8 cellular contexts compared by ENCODE assay signal in genomic region chrX:46791927-46792825, GRCh38. TPM values are rescaled to one million over a fixed set of nuclear protein-coding genes. Genes with fewer than 3 reads are reported as not detected.
DNase-seq lines count a peak whose midpoint lies in the region; FAIRE-seq and TF ChIP-seq lines count a peak whose summit lies in the region.

No MANE protein-coding gene starts in this region.

- no peak for FAIRE-seq in D721Med (lab: Jason Lieb, UNC)

- H3K9me3 Mint-ChIP-seq in dendritic cell treated with granulocyte-macrophage colony-stimulating factor and Interleukin-4, amounts not matched to agents 40 ng/mL and 50 ng/mL, for 4 days: no peaks in the 10 kb centered on the region

- H3K4me3 ChIP-seq in HFF-Myc (replicated peaks; ENCODE audit: low read depth, low read length): no peak overlapping the region

- peak overlapping the region; percentile 80 for H3K27ac Mint-ChIP-seq in dendritic cell treated with granulocyte-macrophage colony-stimulating factor and Interleukin-4, amounts not matched to agents 40 ng/mL and 50 ng/mL, for 4 days

- H3K27me3 Mint-ChIP-seq in dendritic cell treated with granulocyte-macrophage colony-stimulating factor and Interleukin-4, amounts not matched to agents 40 ng/mL and 50 ng/mL, for 4 days: no peaks in the 10 kb centered on the region

- intact Hi-C loops in dendritic cell treated with granulocyte-macrophage colony-stimulating factor and Interleukin-4, amounts not matched to agents 40 ng/mL and 50 ng/mL, for 4 days (cut with micrococcal nuclease): loop anchor here (5.0 kb wide), 1 partner anchor 215 kb away; no protein-coding TSS in a partner anchor

- DNase-seq in Daoy (ENCODE audit: low read depth): peak; percentile 94
- peak; percentile 67 for DNase-seq in HFF-Myc (ENCODE audit: extremely low read depth, low read depth)
- DNase-seq in RKO (ENCODE audit: low spot score): peak; percentile 97
- DNase-seq in non-pigmented ciliary epithelial cell (ENCODE audit: low read depth): peak; percentile 76
- DNase-seq in NAMALWA (ENCODE audit: low spot score): no peak
- no peak for DNase-seq in D721Med (ENCODE audit: insufficient read length, low spot score)
- DNase-seq in NCI-H2029 treated with DMSO at 0.1 percent for 48 hours (lab: John Stamatoyannopoulos, UW): no peak

- TF ChIP-seq CTCF in HFF-Myc (IDR thresholded peaks at IDR 0.05; ENCODE audit: low read depth, low read length, missing control alignments): no peak
- TF ChIP-seq CTCF in D721Med (IDR thresholded peaks at IDR 0.05; ENCODE audit: insufficient read depth, missing control alignments): no peak

- no peaks in the 10 kb centered on the region for H3K36me3 Mint-ChIP-seq in dendritic cell treated with granulocyte-macrophage colony-stimulating factor and Interleukin-4, amounts not matched to agents 40 ng/mL and 50 ng/mL, for 4 days (ENCODE audit: low read depth)

- peaks cover 17% of the 10 kb centered on the region for H3K4me1 Mint-ChIP-seq in dendritic cell treated with granulocyte-macrophage colony-stimulating factor and Interleukin-4, amounts not matched to agents 40 ng/mL and 50 ng/mL, for 4 days (ENCODE audit: low read depth)

- H3K4me3 Mint-ChIP-seq in dendritic cell treated with granulocyte-macrophage colony-stimulating factor and Interleukin-4, amounts not matched to agents 40 ng/mL and 50 ng/mL, for 4 days: peak overlapping the region; percentile 34

RNA-seq across cellular contexts. Expression of gene SLC9A7, which starts 33.3 kb away (rescaled TPM):
- 13.1 and 26.8 TPM in 2 replicates for total RNA-seq in Daoy (2014; rRNA removed; shearing (Covaris generic))

RNA-seq across cellular contexts. Expression of gene RP2, which starts 44.7 kb away (rescaled TPM):
- total RNA-seq in Daoy (2014; rRNA removed; shearing (Covaris generic)): 9.7 and 11.8 TPM in 2 replicates

Comparison
In these comparisons a context has a peak if more than half of its experiments do, and no peak if none do; other contexts are left out.
1. DNase-seq: peak in Daoy (single experiment), HFF-Myc (single experiment), RKO (single experiment) and non-pigmented ciliary epithelial cell (single experiment); none in NAMALWA (single experiment), D721Med (single experiment) and NCI-H2029 treated with DMSO at 0.1 percent for 48 hours (single experiment).